ENCODE assay signal across 8 cellular contexts in genomic region chr15:90099868-90100854, GRCh38. TPM values are rescaled to one million over a fixed set of nuclear protein-coding genes. Genes with fewer than 3 reads are reported as not detected.
DNase-seq lines count a peak whose midpoint lies in the region; ATAC-seq and TF ChIP-seq lines count a peak whose summit lies in the region.

No MANE protein-coding gene starts in this region.

- no peaks in the 10 kb centered on the region for H3K36me3 ChIP-seq in esophagus (ENCODE audit: control insufficient read depth in 2 of 2, insufficient read depth in 2 of 2, low read length in 1 of 2)
- H3K36me3 ChIP-seq in neural cell (ENCODE audit: insufficient read depth, low read length): no peaks in the 10 kb centered on the region

- peaks cover 6 to 24% of the 10 kb centered on the region in 2 donors for H3K4me1 ChIP-seq in esophagus (ENCODE audit: control insufficient read depth in 2 of 2, insufficient read depth in 2 of 2, low read length in 1 of 2)

- no peak for DNase-seq in activated naive CD4-positive, alpha-beta T cell (lab: John Stamatoyannopoulos, UW)
- peak; percentile 61 for DNase-seq in RPMI7951 (ENCODE audit: low read depth)

- H3K4me2 ChIP-seq in neural cell (ENCODE audit: low read length): peak overlapping the region; percentile 93

- H3K27ac ChIP-seq in esophagus (ENCODE audit: low read depth in 2 of 2, low read length in 1 of 2) (peak overlapping the region; percentile 84 to 91), neural cell (ENCODE audit: low read length) (no peak overlapping the region)

- H4K20me1 ChIP-seq in neural cell (ENCODE audit: insufficient read depth): no peaks in the 10 kb centered on the region

- 32 to 41% methylated on average over 11 of the region's 11 CpGs for WGBS in esophagus, 2 donors

- H3K4me3 ChIP-seq in esophagus (ENCODE audit: low read depth in 1 of 2, low read length in 2 of 2): peak overlapping the region in 1 of 2 donors; percentile 79
- peak overlapping the region; percentile 74 for H3K4me3 ChIP-seq in neural cell (ENCODE audit: low read length)

- no peaks in the 10 kb centered on the region for H3F3A ChIP-seq in neural cell (ENCODE audit: insufficient read depth, low read length, poor library complexity, severe bottlenecking)

- H3K9me2 ChIP-seq in neural cell (ENCODE audit: insufficient read depth, low read length): no peaks in the 10 kb centered on the region

- H3K79me2 ChIP-seq in neural cell (replicated peaks; ENCODE audit: insufficient read depth, low read length): peaks cover 44% of the 10 kb centered on the region

- H3K4me1 Mint-ChIP-seq in activated naive CD4-positive, alpha-beta T cell treated with anti-CD3 and anti-CD28 coated beads, Interleukin-2, amount 50 U/mL, for 24 hours: peaks cover 69% of the 10 kb centered on the region

- peaks cover 2% of the 10 kb centered on the region for H3K36me3 Mint-ChIP-seq in activated naive CD4-positive, alpha-beta T cell treated with anti-CD3 and anti-CD28 coated beads, Interleukin-2, amount 50 U/mL, for 24 hours

- no peaks in the 10 kb centered on the region for H3K9me3 Mint-ChIP-seq in activated naive CD4-positive, alpha-beta T cell treated with anti-CD3 and anti-CD28 coated beads, Interleukin-2, amount 50 U/mL, for 24 hours

- H3K4me3 Mint-ChIP-seq in activated naive CD4-positive, alpha-beta T cell treated with anti-CD3 and anti-CD28 coated beads, Interleukin-2, amount 50 U/mL, for 24 hours: peak overlapping the region; percentile 87

- no peak overlapping the region for H2AFZ ChIP-seq in neural cell (ENCODE audit: low read depth, low read length)

- no peak for TF ChIP-seq CTCF in neural cell (IDR thresholded peaks at IDR 0.05; ENCODE audit: poor library complexity, severe bottlenecking)

- H3K27me3 Mint-ChIP-seq in activated naive CD4-positive, alpha-beta T cell treated with anti-CD3 and anti-CD28 coated beads, Interleukin-2, amount 50 U/mL, for 24 hours: no peaks in the 10 kb centered on the region

- no peak for ATAC-seq in HG03039 (IDR thresholded peaks at IDR 0.05; ENCODE audit: unreplicated experiment)
- ATAC-seq in GM19397 (IDR thresholded peaks at IDR 0.05; ENCODE audit: unreplicated experiment): no peak
- no peak for ATAC-seq in GM21381 (IDR thresholded peaks at IDR 0.05; ENCODE audit: unreplicated experiment)

- no peaks in the 10 kb centered on the region for H3K9me3 ChIP-seq in esophagus (ENCODE audit: control insufficient read depth in 2 of 2, insufficient read depth in 1 of 2, low read depth in 1 of 2, low read length in 1 of 2)
- no peaks in the 10 kb centered on the region for H3K9me3 ChIP-seq in neural cell (ENCODE audit: low read length)

- peak overlapping the region; percentile 98 for H3K27ac Mint-ChIP-seq in activated naive CD4-positive, alpha-beta T cell treated with anti-CD3 and anti-CD28 coated beads, Interleukin-2, amount 50 U/mL, for 24 hours

- no peaks in the 10 kb centered on the region for H3K27me3 ChIP-seq in esophagus (ENCODE audit: control insufficient read depth in 1 of 2, insufficient read depth in 2 of 2, low read length in 2 of 2)
- no peaks in the 10 kb centered on the region for H3K27me3 ChIP-seq in neural cell (ENCODE audit: insufficient read depth, low read depth, low read length)

- TF ChIP-seq RAD21 in neural cell (conservative IDR thresholded peaks at IDR 0.05): no peak

- no peak overlapping the region for H3K9ac ChIP-seq in neural cell (ENCODE audit: low read length)

- TF ChIP-seq EP300 in neural cell (conservative IDR thresholded peaks at IDR 0.05; ENCODE audit: poor library complexity, severe bottlenecking): no peak

TF ChIP-seq in neural cell, 6 proteins besides CTCF, POLR2A, EP300 and RAD21:
- TF ChIP-seq POLR2AphosphoS5 (IDR thresholded peaks at IDR 0.05) (no peak), SMC3 (conservative IDR thresholded peaks at IDR 0.05; ENCODE audit: poor library complexity) (no peak), TAF1 (IDR thresholded peaks at IDR 0.05; ENCODE audit: low read depth) (no peak), EZH2 (IDR thresholded peaks at IDR 0.05; ENCODE audit: borderline replicate concordance, insufficient read depth, low read length, poor library complexity, severe bottlenecking) (no peak), MXI1 (conservative IDR thresholded peaks at IDR 0.05; ENCODE audit: poor library complexity, severe bottlenecking) (no peak)
- TF ChIP-seq, protein P1, sequence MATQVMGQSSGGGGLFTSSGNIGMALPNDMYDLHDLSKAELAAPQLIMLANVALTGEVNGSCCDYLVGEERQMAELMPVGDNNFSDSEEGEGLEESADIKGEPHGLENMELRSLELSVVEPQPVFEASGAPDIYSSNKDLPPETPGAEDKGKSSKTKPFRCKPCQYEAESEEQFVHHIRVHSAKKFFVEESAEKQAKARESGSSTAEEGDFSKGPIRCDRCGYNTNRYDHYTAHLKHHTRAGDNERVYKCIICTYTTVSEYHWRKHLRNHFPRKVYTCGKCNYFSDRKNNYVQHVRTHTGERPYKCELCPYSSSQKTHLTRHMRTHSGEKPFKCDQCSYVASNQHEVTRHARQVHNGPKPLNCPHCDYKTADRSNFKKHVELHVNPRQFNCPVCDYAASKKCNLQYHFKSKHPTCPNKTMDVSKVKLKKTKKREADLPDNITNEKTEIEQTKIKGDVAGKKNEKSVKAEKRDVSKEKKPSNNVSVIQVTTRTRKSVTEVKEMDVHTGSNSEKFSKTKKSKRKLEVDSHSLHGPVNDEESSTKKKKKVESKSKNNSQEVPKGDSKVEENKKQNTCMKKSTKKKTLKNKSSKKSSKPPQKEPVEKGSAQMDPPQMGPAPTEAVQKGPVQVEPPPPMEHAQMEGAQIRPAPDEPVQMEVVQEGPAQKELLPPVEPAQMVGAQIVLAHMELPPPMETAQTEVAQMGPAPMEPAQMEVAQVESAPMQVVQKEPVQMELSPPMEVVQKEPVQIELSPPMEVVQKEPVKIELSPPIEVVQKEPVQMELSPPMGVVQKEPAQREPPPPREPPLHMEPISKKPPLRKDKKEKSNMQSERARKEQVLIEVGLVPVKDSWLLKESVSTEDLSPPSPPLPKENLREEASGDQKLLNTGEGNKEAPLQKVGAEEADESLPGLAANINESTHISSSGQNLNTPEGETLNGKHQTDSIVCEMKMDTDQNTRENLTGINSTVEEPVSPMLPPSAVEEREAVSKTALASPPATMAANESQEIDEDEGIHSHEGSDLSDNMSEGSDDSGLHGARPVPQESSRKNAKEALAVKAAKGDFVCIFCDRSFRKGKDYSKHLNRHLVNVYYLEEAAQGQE (IDR thresholded peaks at IDR 0.05; ENCODE audit: borderline replicate concordance): no peak

RNA-seq across cellular contexts. Expression of gene IDH2, which starts 2.1 kb away (rescaled TPM):
- 90.6 and 95.5 TPM in 2 replicates for total RNA-seq in RPMI7951 (2014; rRNA removed; shearing (Covaris generic))
- polyA plus RNA-seq in esophagus: 10 to 100 TPM; 63.5 to 98.5 TPM
- 84.7 and 102 TPM in 2 replicates for polyA plus RNA-seq in neural cell
- polyA minus RNA-seq in neural cell: 100 and 103 TPM in 2 replicates
